1 cellular context compared by ENCODE assay signal in the genomic region with DNA sequence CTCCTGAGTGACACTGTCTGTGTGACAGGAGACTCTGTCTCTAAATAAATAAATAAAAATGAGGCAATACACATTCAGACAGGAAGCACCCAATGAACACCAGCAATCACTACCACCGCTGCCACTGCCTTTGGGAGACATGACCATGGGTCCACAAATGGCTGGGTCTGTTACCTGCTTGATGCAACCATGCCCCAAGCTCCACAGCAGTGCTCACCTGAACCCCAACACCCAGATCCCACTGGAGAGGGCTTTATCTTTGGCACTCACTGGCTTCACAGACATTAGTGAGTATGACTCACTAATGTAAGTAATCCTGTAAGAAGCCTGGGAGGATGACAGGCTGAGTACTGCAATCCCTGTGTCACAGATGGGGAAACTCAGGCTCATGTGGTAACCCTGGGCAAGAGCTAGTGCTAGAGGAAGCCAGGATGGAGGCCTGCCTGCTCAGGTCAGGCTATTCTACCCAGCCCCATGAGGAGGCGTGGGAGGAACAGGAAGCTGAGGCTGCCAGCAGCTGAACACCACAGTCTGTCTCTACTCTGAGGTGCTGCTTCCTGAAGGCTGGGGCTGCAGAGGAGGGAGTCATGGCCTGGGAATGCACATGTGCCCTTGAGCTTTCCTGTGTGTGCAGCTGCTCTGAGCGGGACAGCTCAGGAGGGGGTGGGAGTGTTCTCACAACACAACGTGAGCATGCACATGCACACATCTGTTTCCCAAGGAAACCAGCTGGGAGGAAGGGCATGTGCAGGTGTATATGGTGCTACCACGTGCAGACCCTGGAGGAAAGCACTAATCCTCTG.
A peak's percentile ranks its signal among the peaks of the same experiment; 100 is the strongest.
TF ChIP-seq lines count a peak whose summit lies in the region.

No MANE protein-coding gene starts in this region.

TF ChIP-seq in endothelial cell of umbilical vein, 7 proteins besides CTCF, POLR2A, EP300 and RAD21 (continued from another document):
- TF ChIP-seq, protein P1, sequence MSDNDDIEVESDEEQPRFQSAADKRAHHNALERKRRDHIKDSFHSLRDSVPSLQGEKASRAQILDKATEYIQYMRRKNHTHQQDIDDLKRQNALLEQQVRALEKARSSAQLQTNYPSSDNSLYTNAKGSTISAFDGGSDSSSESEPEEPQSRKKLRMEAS (IDR thresholded peaks at IDR 0.05; ENCODE audit: insufficient read depth, insufficient read length): peak; percentile 97
- TF ChIP-seq FOS (IDR thresholded peaks at IDR 0.05; ENCODE audit: borderline replicate concordance, insufficient read depth, low read length): peak; percentile 81
- peak; percentile 99 for TF ChIP-seq POLR2AphosphoS5 (IDR thresholded peaks at IDR 0.05; ENCODE audit: insufficient read depth, low read depth, low read length)
- peak; percentile 98 for TF ChIP-seq MYC (IDR thresholded peaks at IDR 0.05; ENCODE audit: low read depth, low read length)
